In genomic region chr11:65429069-65429681, GRCh38 we compare ENCODE assay signal across 1 cellular context.
TF ChIP-seq lines count a peak whose summit lies in the region.

No MANE protein-coding gene starts in this region.

TF ChIP-seq in K562, 482 proteins besides CTCF, POLR2A, EP300 and RAD21 (continued from another document and continues in another):
- TF ChIP-seq TSHZ1 (CRISPR knock-in tag; IDR thresholded peaks at IDR 0.05) (no peak), FOXJ3 (CRISPR knock-in tag; IDR thresholded peaks at IDR 0.05) (no peak), ZEB2 (IDR thresholded peaks at IDR 0.05) (peak; percentile 47; the same call in 1 of the 2 replicates), ZNF24 (IDR thresholded peaks at IDR 0.05) (no peak), MCM3 (IDR thresholded peaks at IDR 0.05) (no peak), TCF7L2 (IDR thresholded peaks at IDR 0.05; ENCODE audit: low read depth, low read length) (no peak), FIP1L1 (IDR thresholded peaks at IDR 0.05; ENCODE audit: low read depth, low read length, poor library complexity, severe bottlenecking) (no peak), SMARCE1 (IDR thresholded peaks at IDR 0.05) (no peak), MEIS2 (IDR thresholded peaks at IDR 0.05; ENCODE audit: partially characterized antibody) (no peak), ZBTB2 (IDR thresholded peaks at IDR 0.05) (no peak), ZNF639 (CRISPR knock-in tag; conservative IDR thresholded peaks at IDR 0.05 in 1 of 2, IDR thresholded peaks at IDR 0.05 in 1 of 2) (no peak), ZNF764 (CRISPR knock-in tag; IDR thresholded peaks at IDR 0.05; ENCODE audit: low read depth) (no peak), NBN (IDR thresholded peaks at IDR 0.05; ENCODE audit: low read depth) (peak; percentile 84), MTA2 (IDR thresholded peaks at IDR 0.05; ENCODE audit: low read depth) (peak; percentile 43), PREB (CRISPR knock-in tag; IDR thresholded peaks at IDR 0.05) (no peak), ZNF263 (CRISPR knock-in tag; IDR thresholded peaks at IDR 0.05; ENCODE audit: borderline replicate concordance) (no peak), GATAD2B (IDR thresholded peaks at IDR 0.05; ENCODE audit: borderline replicate concordance) (no peak), IRF1 (CRISPR knock-in tag; IDR thresholded peaks at IDR 0.05; ENCODE audit: borderline replicate concordance) (no peak), UBTF (IDR thresholded peaks at IDR 0.05; ENCODE audit: borderline replicate concordance in 1 of 2, low read depth in 2 of 2, low read length in 2 of 2) (no peak), HOMEZ (CRISPR knock-in tag; IDR thresholded peaks at IDR 0.05) (no peak), ZNF655 (CRISPR knock-in tag; IDR thresholded peaks at IDR 0.05) (no peak), PTBP1 (IDR thresholded peaks at IDR 0.05; ENCODE audit: low read depth, low read length) (0 out of 2 replicates have a peak, but pooled peaks have one; percentile 73), STAT5B (CRISPR knock-in tag; IDR thresholded peaks at IDR 0.05) (no peak), ZBTB49 (CRISPR knock-in tag; IDR thresholded peaks at IDR 0.05; ENCODE audit: borderline replicate concordance) (no peak), HDAC6 (IDR thresholded peaks at IDR 0.05; ENCODE audit: low read depth, low read length) (no peak), ZNF354B (CRISPR knock-in tag; IDR thresholded peaks at IDR 0.05) (no peak), GTF2E2 (tag; IDR thresholded peaks at IDR 0.05) (no peak; the same call in 1 of the 2 replicates), SMARCC2 (IDR thresholded peaks at IDR 0.05; ENCODE audit: low read depth) (no peak), KDM4B (IDR thresholded peaks at IDR 0.05; ENCODE audit: borderline replicate concordance in 2 of 2, low read depth in 1 of 2) (no peak), SIN3A (IDR thresholded peaks at IDR 0.05; ENCODE audit: borderline replicate concordance in 2 of 2, control insufficient read depth in 1 of 2, low read depth in 2 of 2, low read length in 2 of 2) (peak in 1 of 2 experiments; percentile 43; a peak in 1 of 4 replicates), TGIF2 (CRISPR knock-in tag; IDR thresholded peaks at IDR 0.05) (no peak), HNRNPL (IDR thresholded peaks at IDR 0.05; ENCODE audit: low read depth, low read length) (no peak), MCM2 (IDR thresholded peaks at IDR 0.05; ENCODE audit: low read depth) (no peak), SMARCA4 (IDR thresholded peaks at IDR 0.05) (peak; percentile 53; the same call in 1 of the 2 replicates), NR4A1 (CRISPR knock-in tag; IDR thresholded peaks at IDR 0.05) (no peak), NR4A1 (tag; IDR thresholded peaks at IDR 0.05) (no peak), MCM7 (IDR thresholded peaks at IDR 0.05) (no peak; a peak in 1 of 4 replicates), THAP7 (CRISPR knock-in tag; IDR thresholded peaks at IDR 0.05) (no peak), SIRT6 (IDR thresholded peaks at IDR 0.05; ENCODE audit: low read depth, low read length) (no peak), TEAD4 (IDR thresholded peaks at IDR 0.05; ENCODE audit: low read length) (peak; percentile 21), TEAD4 (CRISPR knock-in tag; IDR thresholded peaks at IDR 0.05; ENCODE audit: borderline replicate concordance) (no peak), ZBTB1 (CRISPR knock-in tag; IDR thresholded peaks at IDR 0.05; ENCODE audit: borderline replicate concordance, low read depth) (no peak), ERF (CRISPR knock-in tag; IDR thresholded peaks at IDR 0.05) (peak; percentile 34; the same call in 1 of the 2 replicates), ZNF347 (CRISPR knock-in tag; IDR thresholded peaks at IDR 0.05; ENCODE audit: low read depth) (no peak), CTCFL (IDR thresholded peaks at IDR 0.05; ENCODE audit: borderline replicate concordance, insufficient read depth, low read depth, low read length, poor library complexity, severe bottlenecking) (no peak), HDAC1 (IDR thresholded peaks at IDR 0.05) (peak in 1 of 2 experiments; percentile 79; a peak in 1 of 4 replicates), ZNF133 (CRISPR knock-in tag; IDR thresholded peaks at IDR 0.05) (no peak)
